ENCODE assay signal across 14 cellular contexts in the genomic region with DNA sequence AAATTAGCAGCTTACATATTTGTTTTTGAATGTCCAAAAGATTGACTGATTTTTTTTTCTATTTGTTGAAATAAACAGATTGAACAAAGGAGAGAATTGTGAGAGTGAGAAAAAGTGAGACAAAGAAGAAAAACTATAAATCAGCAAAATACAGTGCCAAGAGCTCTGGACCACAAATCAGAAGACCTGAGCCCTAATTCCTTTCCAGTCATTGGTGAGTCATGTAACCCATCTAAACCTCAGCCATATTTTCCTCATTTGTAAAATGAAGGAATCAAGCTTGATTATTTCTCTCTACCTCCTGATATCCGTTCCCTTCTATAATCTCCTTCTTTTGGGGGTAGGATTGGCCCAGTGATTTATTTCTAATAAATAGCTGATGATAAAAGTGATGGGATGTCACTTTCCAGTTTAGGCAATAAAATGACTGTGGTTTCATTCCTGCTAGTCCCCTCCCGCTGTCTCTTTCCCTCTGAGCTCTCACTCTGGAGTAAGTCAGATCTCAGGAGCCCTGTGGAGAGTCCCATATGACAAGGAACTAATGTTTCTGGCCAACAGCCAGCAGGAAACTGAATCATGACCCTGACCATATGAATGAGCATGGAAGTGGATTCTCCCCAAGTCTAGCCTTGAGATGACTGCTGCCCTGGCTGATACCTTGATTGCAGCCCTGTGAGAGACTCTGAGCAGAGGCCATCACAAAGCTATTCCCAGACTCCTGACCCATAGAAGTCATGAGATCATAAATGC.
DNase-seq lines count a peak whose midpoint lies in the region; ATAC-seq, FAIRE-seq and TF ChIP-seq lines count a peak whose summit lies in the region.
"Had no signal": no experiment of that assay in that cellular context is flagged by ENCODE, and none has a peak within 500 bp of the region (broad histone marks: within the 10 kb centered on the region; RNA-seq: fewer than 3 reads in every experiment).

No MANE protein-coding gene starts in this region.

- no peak overlapping the region for H3K56ac ChIP-seq in IMR-90 (ENCODE audit: extremely low read depth, insufficient read depth, low read length)

- H3K27me3 Mint-ChIP-seq in astrocyte (ENCODE audit: low read depth, unreplicated experiment) (no peaks in the 10 kb centered on the region), HFFc6 (ENCODE audit: insufficient read depth) (no peaks in the 10 kb centered on the region)
- no peaks in the 10 kb centered on the region for H3K27me3 Mint-ChIP-seq in naive thymus-derived CD8-positive, alpha-beta T cell

- in situ Hi-C loops in IMR-90 (cut with MboI; ENCODE audit: low sequenced_read_pairs), result no loop called here

- H2AFZ ChIP-seq in IMR-90 (replicated peaks; ENCODE audit: low read length, poor library complexity) (no peak overlapping the region), astrocyte (ENCODE audit: low read depth, low read length) (no peak overlapping the region)

- 80% methylated on average over 1 of the region's 2 CpGs; no CpG with 5 or more reads in 1 of the 2 experiments for WGBS in IMR-90 (ENCODE audit: extremely low coverage in 2 of 2, insufficient read length in 1 of 2), 2 experiments

- no peak for TF ChIP-seq CTCF in BE2C (IDR thresholded peaks at IDR 0.05; ENCODE audit: low read depth, low read length)
- TF ChIP-seq CTCF in IMR-90 (conservative IDR thresholded peaks at IDR 0.05; ENCODE audit: low read depth, low read length), result no peak
- no peak for TF ChIP-seq CTCF in astrocyte (IDR thresholded peaks at IDR 0.05; ENCODE audit: insufficient read depth, low read depth, low read length)
- no peak for TF ChIP-seq CTCF in HFFc6 (IDR thresholded peaks at IDR 0.05)

- no peak overlapping the region for H2BK120ac ChIP-seq in IMR-90 (ENCODE audit: low read depth, low read length)

- no peaks in the 10 kb centered on the region for H3K79me2 ChIP-seq in astrocyte (ENCODE audit: insufficient read depth, low read length)

- no peak overlapping the region for H4K91ac ChIP-seq in IMR-90 (ENCODE audit: insufficient read depth, low read depth, low read length)

- ATAC-seq in IMR-90 (ENCODE audit: low read depth) (no peak), GM19395 (IDR thresholded peaks at IDR 0.05; ENCODE audit: unreplicated experiment) (no peak), GM18873 (IDR thresholded peaks at IDR 0.05; ENCODE audit: low FRiP score, unreplicated experiment) (no peak)
- no peak for ATAC-seq in naive thymus-derived CD8-positive, alpha-beta T cell
- ATAC-seq: Right ventricle myocardium inferior had no signal

- no peak overlapping the region for H2BK20ac ChIP-seq in IMR-90 (ENCODE audit: low read depth, low read length)

- H3K27ac Mint-ChIP-seq in astrocyte (ENCODE audit: unreplicated experiment), result peak overlapping the region; percentile 84
- H3K27ac Mint-ChIP-seq in HFFc6, result no peak overlapping the region
- no peak overlapping the region for H3K27ac Mint-ChIP-seq in naive thymus-derived CD8-positive, alpha-beta T cell

- no peak overlapping the region for H4K8ac ChIP-seq in IMR-90 (ENCODE audit: low read depth in 2 of 2, low read length in 2 of 2)

- no peak overlapping the region for H2BK5ac ChIP-seq in IMR-90 (ENCODE audit: low read depth, low read length, poor library complexity, severe bottlenecking)

- H3K27ac ChIP-seq in IMR-90 (ENCODE audit: insufficient read depth, low read length) (no peak overlapping the region), astrocyte (ENCODE audit: low read depth, low read length) (peak overlapping the region; percentile 62)
- H3K27ac ChIP-seq: WERI-Rb-1 had no signal

- H4K5ac ChIP-seq in IMR-90 (ENCODE audit: low read depth, low read length), result no peak overlapping the region

- H3K79me1 ChIP-seq in IMR-90 (ENCODE audit: low read depth in 1 of 2, low read length in 2 of 2), result no peaks in the 10 kb centered on the region

- H3K9ac ChIP-seq in IMR-90 (ENCODE audit: low read depth, low read length), result no peak overlapping the region
- no peak overlapping the region for H3K9ac ChIP-seq in astrocyte (ENCODE audit: low read length)

- H3K4me1 ChIP-seq in BE2C (no peaks in the 10 kb centered on the region), IMR-90 (ENCODE audit: control insufficient read depth, insufficient read depth, low read length) (no peaks in the 10 kb centered on the region), astrocyte (ENCODE audit: insufficient read depth, low read length) (peaks cover 16% of the 10 kb centered on the region)

- no peaks in the 10 kb centered on the region for H3K9me3 Mint-ChIP-seq in astrocyte (ENCODE audit: unreplicated experiment)
- H3K9me3 Mint-ChIP-seq in HFFc6, result peaks cover 17% of the 10 kb centered on the region
- peaks cover 0 to 17% (median 1%) of the 10 kb centered on the region in 9 donors for H3K9me3 Mint-ChIP-seq in naive thymus-derived CD8-positive, alpha-beta T cell

- no peaks in the 10 kb centered on the region for H4K20me1 ChIP-seq in IMR-90 (ENCODE audit: insufficient read depth, low read length)
- H4K20me1 ChIP-seq in astrocyte (ENCODE audit: insufficient read depth, low read length), result no peaks in the 10 kb centered on the region

- POLR2A ChIA-PET in IMR-90 (lab: Charles Lee; ENCODE audit: unreplicated experiment), result no interaction called here
- POLR2A ChIA-PET in naive thymus-derived CD8-positive, alpha-beta T cell (lab: Charles Lee), result no interaction called here

- H3K4me2 ChIP-seq in IMR-90 (ENCODE audit: low read depth, low read length) (no peak overlapping the region), astrocyte (ENCODE audit: low read length) (peak overlapping the region; percentile 70)

- no peak overlapping the region for H3K18ac ChIP-seq in IMR-90 (ENCODE audit: low read depth, low read length)

- H3K4me3 ChIP-seq in BE2C (ENCODE audit: low read depth, low read length) (no peak overlapping the region), IMR-90 (ENCODE audit: insufficient read depth, low read depth, low read length) (no peak overlapping the region), astrocyte (ENCODE audit: insufficient read depth, low read depth, low read length) (no peak overlapping the region)

- no TSS peak for BruUV-seq in IMR-90 (replicated peaks; lab: Mats Ljungman, UMichigan)

- intact Hi-C loops in IMR-90 (cut with micrococcal nuclease), result no loop called here

- H3K9me1 ChIP-seq in IMR-90 (ENCODE audit: insufficient read depth, low read length), result no peaks in the 10 kb centered on the region

- H3K36me3 Mint-ChIP-seq in astrocyte (ENCODE audit: low read depth, unreplicated experiment), result no peaks in the 10 kb centered on the region
- H3K36me3 Mint-ChIP-seq in HFFc6 (ENCODE audit: low read depth), result no peaks in the 10 kb centered on the region
- H3K36me3 Mint-ChIP-seq in naive thymus-derived CD8-positive, alpha-beta T cell, result no peaks in the 10 kb centered on the region

- no peak overlapping the region for H2AK9ac ChIP-seq in IMR-90 (replicated peaks; ENCODE audit: low read depth, low read length, poor library complexity)

- no peak overlapping the region for H3K23ac ChIP-seq in IMR-90 (ENCODE audit: low read depth, low read length)

- no peak overlapping the region for H3K4ac ChIP-seq in IMR-90 (ENCODE audit: low read depth, low read length)

- H3K36me3 ChIP-seq in BE2C (no peaks in the 10 kb centered on the region), IMR-90 (ENCODE audit: control insufficient read depth, insufficient read depth, low read length) (no peaks in the 10 kb centered on the region), astrocyte (ENCODE audit: insufficient read depth, low read length) (no peaks in the 10 kb centered on the region)
- H3K36me3 ChIP-seq: WERI-Rb-1 had no signal

- CTCF ChIA-PET in IMR-90 (lab: Yijun Ruan, JAX), result no interaction called here

- no peak for TF ChIP-seq POLR2A in IMR-90 (IDR thresholded peaks at IDR 0.05; ENCODE audit: low read depth, low read length)

- H3K4me1 Mint-ChIP-seq in astrocyte (ENCODE audit: low read depth, unreplicated experiment) (peaks cover 26% of the 10 kb centered on the region), HFFc6 (ENCODE audit: low read depth) (no peaks in the 10 kb centered on the region)
- H3K4me1 Mint-ChIP-seq in naive thymus-derived CD8-positive, alpha-beta T cell, result no peaks in the 10 kb centered on the region

- DNase-seq in BE2C (peak; percentile 7), IMR-90 (peak; percentile 30), astrocyte (ENCODE audit: low read depth) (peak; percentile 87), iris pigment epithelial cell (ENCODE audit: low read depth) (peak; percentile 50), HFFc6 (no peak)
- DNase-seq in naive thymus-derived CD8-positive, alpha-beta T cell, result no peak
- DNase-seq: effector memory CD4-positive, alpha-beta T cell; GF-D8; Karpas-422; NCI-H446 treated with DMSO at 0.1 percent for 48 hours; WERI-Rb-1 had no signal

- H3K9me3 ChIP-seq in BE2C, result no peaks in the 10 kb centered on the region
- H3K9me3 ChIP-seq in IMR-90 (ENCODE audit: control insufficient read depth, insufficient read depth, low read length), result no peaks in the 10 kb centered on the region
- H3K9me3 ChIP-seq in astrocyte (ENCODE audit: insufficient read depth, low read depth, low read length), result no peaks in the 10 kb centered on the region

- no peak overlapping the region for H3K14ac ChIP-seq in IMR-90 (replicated peaks; ENCODE audit: low read depth, low read length)

- no peak for TF ChIP-seq RAD21 in IMR-90 (IDR thresholded peaks at IDR 0.05; ENCODE audit: low read length)

- H3K4me3 Mint-ChIP-seq in astrocyte (ENCODE audit: unreplicated experiment) (no peak overlapping the region), HFFc6 (no peak overlapping the region)
- H3K4me3 Mint-ChIP-seq in naive thymus-derived CD8-positive, alpha-beta T cell, result no peak overlapping the region

- H2BK15ac ChIP-seq in IMR-90 (ENCODE audit: low read depth, low read length), result no peak overlapping the region

- FAIRE-seq in astrocyte (lab: Jason Lieb, UNC), result no peak

- dilution Hi-C loops in IMR-90 (cut with HindIII; ENCODE audit: low sequenced_read_pairs, unreplicated experiment), result no loop called here

- no peak overlapping the region for H2AK5ac ChIP-seq in IMR-90 (ENCODE audit: low read depth, low read length)

- H3K27me3 ChIP-seq in BE2C, result no peaks in the 10 kb centered on the region; the same call in 1 of the 2 replicates
- no peaks in the 10 kb centered on the region for H3K27me3 ChIP-seq in IMR-90 (ENCODE audit: control insufficient read depth, insufficient read depth, low read length)
- no peaks in the 10 kb centered on the region for H3K27me3 ChIP-seq in astrocyte (ENCODE audit: insufficient read depth, low read length)

TF ChIP-seq in IMR-90, 13 proteins besides CTCF, POLR2A, EP300 and RAD21 (continues in another document):
- TF ChIP-seq FOS (IDR thresholded peaks at IDR 0.05; ENCODE audit: low read depth, low read length), result no peak
- no peak for TF ChIP-seq RFX5 (IDR thresholded peaks at IDR 0.05; ENCODE audit: low read depth, low read length)
- TF ChIP-seq MXI1 (IDR thresholded peaks at IDR 0.05; ENCODE audit: borderline replicate concordance, low read depth, low read length), result no peak
- no peak for TF ChIP-seq CHD1 (IDR thresholded peaks at IDR 0.05; ENCODE audit: low read depth, low read length)

Comparison
In these comparisons a context has a peak if more than half of its experiments do, and no peak if none do; other contexts are left out.
1. DNase-seq: peak in BE2C (single experiment), IMR-90 (single experiment), astrocyte (single experiment) and iris pigment epithelial cell (single experiment); none in HFFc6 (single experiment) and naive thymus-derived CD8-positive, alpha-beta T cell (0 of 10).